Comparison of ENCODE assay signal across 8 cellular contexts in the genomic region with DNA sequence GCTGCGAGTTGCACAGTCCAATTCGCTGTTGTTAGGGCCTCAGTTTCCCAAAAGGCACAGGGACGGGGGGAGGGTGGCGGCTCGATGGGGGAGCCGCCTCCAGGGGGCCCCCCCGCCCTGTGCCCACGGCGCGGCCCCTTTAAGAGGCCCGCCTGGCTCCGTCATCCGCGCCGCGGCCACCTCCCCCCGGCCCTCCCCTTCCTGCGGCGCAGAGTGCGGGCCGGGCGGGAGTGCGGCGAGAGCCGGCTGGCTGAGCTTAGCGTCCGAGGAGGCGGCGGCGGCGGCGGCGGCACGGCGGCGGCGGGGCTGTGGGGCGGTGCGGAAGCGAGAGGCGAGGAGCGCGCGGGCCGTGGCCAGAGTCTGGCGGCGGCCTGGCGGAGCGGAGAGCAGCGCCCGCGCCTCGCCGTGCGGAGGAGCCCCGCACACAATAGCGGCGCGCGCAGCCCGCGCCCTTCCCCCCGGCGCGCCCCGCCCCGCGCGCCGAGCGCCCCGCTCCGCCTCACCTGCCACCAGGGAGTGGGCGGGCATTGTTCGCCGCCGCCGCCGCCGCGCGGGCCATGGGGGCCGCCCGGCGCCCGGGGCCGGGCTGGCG. TPM values are rescaled to one million over a fixed set of nuclear protein-coding genes. Genes with fewer than 3 reads are reported as not detected.
DNase-seq lines count a peak whose midpoint lies in the region; ATAC-seq, FAIRE-seq and TF ChIP-seq lines count a peak whose summit lies in the region.

Gene BCR, plus strand, starts transcription at position 209 of the 592 bp plus-strand sequence. CDS start 452 bp downstream, outside the sequence.

- H3K4me3 Mint-ChIP-seq in astrocyte (ENCODE audit: unreplicated experiment), result peak within 1 kb of the TSS; percentile 83

- H4K20me1 ChIP-seq in astrocyte (ENCODE audit: insufficient read depth, low read length), result peaks cover 42% of the 10 kb centered on the region

- H2AFZ ChIP-seq in astrocyte (ENCODE audit: low read depth, low read length) (peak within 1 kb of the TSS; percentile 87), trophoblast cell (ENCODE audit: insufficient read depth, low read length, poor library complexity) (peak within 1 kb of the TSS; percentile 59)

- DNase-seq in GM10248 (ENCODE audit: extremely low spot score) (peak; percentile 84), HuH-7.5 (ENCODE audit: low spot score) (peak; percentile 97), astrocyte (ENCODE audit: low read depth) (peak; percentile 51), left ventricle myocardium inferior (peak; percentile 83), trophoblast cell (peak; percentile 58 to 74)

- peak within 1 kb of the TSS; percentile 62 for H3K9ac ChIP-seq in astrocyte (ENCODE audit: low read length)
- peak within 1 kb of the TSS; percentile 91 for H3K9ac ChIP-seq in trophoblast cell (ENCODE audit: low read length)

- no peak for TF ChIP-seq CTCF in GM10248 (IDR thresholded peaks at IDR 0.05; ENCODE audit: control extremely low read depth, extremely low read depth, low read depth, missing control alignments)
- TF ChIP-seq CTCF in astrocyte (IDR thresholded peaks at IDR 0.05; ENCODE audit: insufficient read depth, low read depth, low read length), result no peak
- TF ChIP-seq CTCF in left ventricle myocardium inferior (IDR thresholded peaks at IDR 0.05; ENCODE audit: borderline replicate concordance), result no peak

- H3K79me2 ChIP-seq in astrocyte (ENCODE audit: insufficient read depth, low read length) (peaks cover 43% of the 10 kb centered on the region), trophoblast cell (ENCODE audit: control insufficient read depth, insufficient read depth, low read length, poor library complexity) (peaks cover 38% of the 10 kb centered on the region)

- H2BK5ac ChIP-seq in trophoblast cell (ENCODE audit: low read depth, low read length, poor library complexity), result peak within 1 kb of the TSS; percentile 75

- peaks cover 17% of the 10 kb centered on the region for H3K9me3 Mint-ChIP-seq in astrocyte (ENCODE audit: unreplicated experiment)

- H3K4ac ChIP-seq in trophoblast cell (ENCODE audit: low read depth, low read length), result peak within 1 kb of the TSS; percentile 89

- no peak for ATAC-seq in GM21390 (IDR thresholded peaks at IDR 0.05; ENCODE audit: unreplicated experiment)
- ATAC-seq in GM19452 (IDR thresholded peaks at IDR 0.05; ENCODE audit: unreplicated experiment), result no peak

- H3K4me3 ChIP-seq in astrocyte (ENCODE audit: insufficient read depth, low read depth, low read length) (peak within 1 kb of the TSS; percentile 68), left ventricle myocardium inferior (peak within 1 kb of the TSS; percentile 78), trophoblast cell (ENCODE audit: low read depth, low read length) (peak within 1 kb of the TSS; percentile 88)

- H3K4me1 Mint-ChIP-seq in astrocyte (ENCODE audit: low read depth, unreplicated experiment), result peaks cover 22% of the 10 kb centered on the region

- H3K27me3 Mint-ChIP-seq in astrocyte (ENCODE audit: low read depth, unreplicated experiment), result no peaks in the 10 kb centered on the region

- H2AK5ac ChIP-seq in trophoblast cell (ENCODE audit: low read length), result peak within 1 kb of the TSS; percentile 83

- H4K12ac ChIP-seq in trophoblast cell (ENCODE audit: low read depth, low read length), result peak within 1 kb of the TSS; percentile 70

- no peak within 1 kb of the TSS for H3K27ac ChIP-seq in astrocyte (ENCODE audit: low read depth, low read length)
- peak within 1 kb of the TSS; percentile 76 for H3K27ac ChIP-seq in left ventricle myocardium inferior (replicated peaks)
- peak within 1 kb of the TSS; percentile 69 for H3K27ac ChIP-seq in trophoblast cell (ENCODE audit: low read depth, low read length)

- H3K27me3 ChIP-seq in astrocyte (ENCODE audit: insufficient read depth, low read length) (no peaks in the 10 kb centered on the region), left ventricle myocardium inferior (ENCODE audit: low read depth) (no peaks in the 10 kb centered on the region), trophoblast cell (ENCODE audit: insufficient read depth, low read length) (no peaks in the 10 kb centered on the region)

- H3K23ac ChIP-seq in trophoblast cell (ENCODE audit: low read length), result no peak within 1 kb of the TSS

- intact Hi-C loops in T-helper 1 cell treated with Interleukin-12 subunit alpha and Interleukin-12 subunit beta and Interleukin-4 antibody, amounts not matched to agents 30 ng/mL and 1 ng/mL, for 36 hours (cut with micrococcal nuclease), result loop anchor here (1.0 to 2.0 kb wide), 2 partner anchors 36 to 714 kb away; partner anchors contain the start of genes MIF and RAB36
- intact Hi-C loops in left ventricle myocardium inferior (cut with micrococcal nuclease), result no loop called here

- CTCF ChIA-PET in GM10248 (lab: Yijun Ruan, JAX), result interaction anchor here (1.2 to 12.7 kb wide), 3 partner anchors 35 to 110 kb away, joined by 3 to 229 read pairs (median 4); partner anchors contain the start of gene RAB36

- peaks cover 29% of the 10 kb centered on the region for H3K79me1 ChIP-seq in trophoblast cell (ENCODE audit: low read length)

- H3K4me2 ChIP-seq in astrocyte (ENCODE audit: low read length), result peak within 1 kb of the TSS; percentile 86
- peak within 1 kb of the TSS; percentile 88 for H3K4me2 ChIP-seq in trophoblast cell (ENCODE audit: low read length)

- H3K36me3 ChIP-seq in astrocyte (ENCODE audit: insufficient read depth, low read length) (no peaks in the 10 kb centered on the region), left ventricle myocardium inferior (no peaks in the 10 kb centered on the region), trophoblast cell (ENCODE audit: control insufficient read depth in 1 of 2, insufficient read depth in 2 of 2, low read length in 2 of 2) (peaks cover 13 to 15% of the 10 kb centered on the region in 2 experiments)

- H2BK12ac ChIP-seq in trophoblast cell (ENCODE audit: low read length), result peak within 1 kb of the TSS; percentile 39

- FAIRE-seq in astrocyte (lab: Jason Lieb, UNC), result no peak

- POLR2A ChIA-PET in GM10248 (lab: Yijun Ruan, JAX), result no interaction called here

- H2BK120ac ChIP-seq in trophoblast cell (ENCODE audit: insufficient read depth, low read length, poor library complexity), result peak within 1 kb of the TSS; percentile 85

- H3K4me1 ChIP-seq in astrocyte (ENCODE audit: insufficient read depth, low read length) (peaks cover 38% of the 10 kb centered on the region), left ventricle myocardium inferior (peaks cover 57% of the 10 kb centered on the region), trophoblast cell (ENCODE audit: control insufficient read depth in 1 of 2, insufficient read depth in 2 of 2, low read length in 2 of 2) (peaks cover 45 to 55% of the 10 kb centered on the region in 2 experiments)

- no peak within 1 kb of the TSS for H3K27ac Mint-ChIP-seq in astrocyte (ENCODE audit: unreplicated experiment)

- peak within 1 kb of the TSS; percentile 90 for H4K8ac ChIP-seq in trophoblast cell (ENCODE audit: low read depth, low read length)

- no CpG with 5 or more reads among the region's 88 CpGs for WGBS in trophoblast cell (ENCODE audit: extremely low coverage, insufficient coverage, insufficient read length)

- H3K9me3 ChIP-seq in astrocyte (ENCODE audit: insufficient read depth, low read depth, low read length) (peaks cover 12% of the 10 kb centered on the region), left ventricle myocardium inferior (replicated peaks) (peaks cover 17% of the 10 kb centered on the region), trophoblast cell (ENCODE audit: insufficient read depth, low read depth, low read length) (peaks cover 17% of the 10 kb centered on the region)

- peaks cover 19% of the 10 kb centered on the region for H3K36me3 Mint-ChIP-seq in astrocyte (ENCODE audit: low read depth, unreplicated experiment)

- H3K14ac ChIP-seq in trophoblast cell (ENCODE audit: low read length), result peak within 1 kb of the TSS; percentile 97

- peak within 1 kb of the TSS; percentile 95 for H4K91ac ChIP-seq in trophoblast cell (ENCODE audit: low read depth, low read length)

- H3K18ac ChIP-seq in trophoblast cell (ENCODE audit: low read length), result peak within 1 kb of the TSS; percentile 89

RNA-seq across cellular contexts. Expression of gene BCR, which starts in this region (rescaled TPM):
- total RNA-seq in T-helper 1 cell treated with Interleukin-12 subunit alpha and Interleukin-12 subunit beta and Interleukin-4 antibody, amounts not matched to agents 30 ng/mL and 1 ng/mL, for 36 hours, result 67.7 and 74.1 TPM in 2 replicates
- total RNA-seq in astrocyte (41.2 and 48.9 TPM in 2 replicates), left ventricle myocardium inferior (26.7 TPM)
- polyA plus RNA-seq in trophoblast cell (2013), result 49.8 and 53.0 TPM in 2 replicates
